22 cellular contexts compared by ENCODE assay signal in the genomic region with DNA sequence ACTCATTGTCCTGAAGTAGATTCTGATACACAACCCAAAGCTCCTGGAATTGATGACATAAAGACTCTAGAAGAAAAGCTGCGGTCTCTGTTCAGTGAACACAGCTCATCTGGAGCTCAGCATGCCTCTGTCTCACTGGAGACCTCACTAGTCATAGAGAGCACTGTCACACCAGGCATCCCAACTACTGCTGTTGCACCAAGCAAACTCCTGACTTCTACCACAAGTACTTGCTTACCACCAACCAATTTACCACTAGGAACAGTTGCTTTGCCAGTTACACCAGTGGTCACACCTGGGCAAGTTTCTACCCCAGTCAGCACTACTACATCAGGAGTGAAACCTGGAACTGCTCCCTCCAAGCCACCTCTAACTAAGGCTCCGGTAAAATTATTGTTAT.
A peak's percentile ranks its signal among the peaks of the same experiment; 100 is the strongest.
DNase-seq lines count a peak whose midpoint lies in the region; ATAC-seq and TF ChIP-seq lines count a peak whose summit lies in the region.
"Had no signal": no experiment of that assay in that cellular context is flagged by ENCODE, and none has a peak within 500 bp of the region (broad histone marks: within the 10 kb centered on the region; RNA-seq: fewer than 3 reads in every experiment).

No MANE protein-coding gene starts in this region.

- H3K27ac ChIP-seq in CD4-positive, CD25-positive, alpha-beta regulatory T cell (ENCODE audit: insufficient read depth, low read length, poor library complexity, severe bottlenecking), result no peak overlapping the region
- H3K27ac ChIP-seq in CD4-positive, alpha-beta T cell (ENCODE audit: low read depth, low read length), result no peak overlapping the region
- H3K27ac ChIP-seq: HL-60 had no signal

- peaks cover 99% of the 10 kb centered on the region for H3K36me3 ChIP-seq in CD4-positive, CD25-positive, alpha-beta regulatory T cell (ENCODE audit: control insufficient read depth, insufficient read depth, low read length)

- intact Hi-C loops in CD4-positive, alpha-beta T cell (cut with DNase I, micrococcal nuclease), result no loop called here

- H3K27me3 Mint-ChIP-seq in CD4-positive, CD25-positive, alpha-beta regulatory T cell, result no peaks in the 10 kb centered on the region
- no peaks in the 10 kb centered on the region for H3K27me3 Mint-ChIP-seq in CD4-positive, alpha-beta T cell
- H3K27me3 Mint-ChIP-seq in T-helper 17 cell, result no peaks in the 10 kb centered on the region
- H3K27me3 Mint-ChIP-seq: IgD-negative memory B cell had no signal

- POLR2A ChIA-PET in CD4-positive, alpha-beta T cell (lab: Charles Lee), result no interaction called here

- TF ChIP-seq CTCF in CD4-positive, alpha-beta T cell (IDR thresholded peaks at IDR 0.05), result no peak

- CTCF ChIA-PET in CD4-positive, alpha-beta T cell (lab: Charles Lee), result no interaction called here

- ATAC-seq in CD4-positive, CD25-positive, alpha-beta regulatory T cell (ENCODE audit: low read depth in 2 of 2), result no peak
- no peak for ATAC-seq in CD4-positive, alpha-beta T cell (ENCODE audit: poor library complexity)
- ATAC-seq in T-helper 17 cell (no peak), HG03196 (IDR thresholded peaks at IDR 0.05; ENCODE audit: unreplicated experiment) (no peak)
- ATAC-seq: HCT116, Panc1 had no signal

- H3K4me1 ChIP-seq in CD4-positive, CD25-positive, alpha-beta regulatory T cell (ENCODE audit: control insufficient read depth, insufficient read depth, low read length, poor library complexity, severe bottlenecking), result no peaks in the 10 kb centered on the region

- no peak overlapping the region for H3K4me3 ChIP-seq in CD4-positive, CD25-positive, alpha-beta regulatory T cell (ENCODE audit: low read depth, low read length)

- H3K27me3 ChIP-seq in CD4-positive, CD25-positive, alpha-beta regulatory T cell (ENCODE audit: control insufficient read depth, insufficient read depth, low read length), result no peaks in the 10 kb centered on the region
- H3K27me3 ChIP-seq in CD4-positive, alpha-beta T cell (ENCODE audit: control insufficient read depth, insufficient read depth, low read length), result no peaks in the 10 kb centered on the region

- peaks cover 75% of the 10 kb centered on the region for H3K36me3 Mint-ChIP-seq in CD4-positive, CD25-positive, alpha-beta regulatory T cell
- H3K36me3 Mint-ChIP-seq in CD4-positive, alpha-beta T cell (ENCODE audit: low read depth), result peaks cover 96% of the 10 kb centered on the region
- peaks cover 10% of the 10 kb centered on the region for H3K36me3 Mint-ChIP-seq in T-helper 17 cell (ENCODE audit: low read depth)

- no peaks in the 10 kb centered on the region for H3K9me3 ChIP-seq in CD4-positive, CD25-positive, alpha-beta regulatory T cell (ENCODE audit: control insufficient read depth in 2 of 2, low read length in 2 of 2)
- no peaks in the 10 kb centered on the region for H3K9me3 ChIP-seq in CD4-positive, alpha-beta T cell (ENCODE audit: control insufficient read depth, low read length)
- no peaks in the 10 kb centered on the region for H3K9me3 ChIP-seq in T-helper 17 cell (ENCODE audit: control insufficient read depth, low read length, poor library complexity, severe bottlenecking)

- H3K4me1 Mint-ChIP-seq in CD4-positive, CD25-positive, alpha-beta regulatory T cell, result peaks cover 0 to 9% (median 0%) of the 10 kb centered on the region in 4 donors
- no peaks in the 10 kb centered on the region for H3K4me1 Mint-ChIP-seq in CD4-positive, alpha-beta T cell (ENCODE audit: low read depth)
- H3K4me1 Mint-ChIP-seq in T-helper 17 cell, result peaks cover 6% of the 10 kb centered on the region
- H3K4me1 Mint-ChIP-seq: IgD-negative memory B cell had no signal

- no peak for DNase-seq in CD4-positive, CD25-positive, alpha-beta regulatory T cell
- no peak for DNase-seq in CD4-positive, alpha-beta T cell
- DNase-seq in T-helper 17 cell, result no peak
- peak; percentile 30 for DNase-seq in myocyte (ENCODE audit: low read depth)
- no peak for DNase-seq in activated effector memory CD4-positive, alpha-beta T cell treated with anti-CD3 and anti-CD28 coated beads, Interleukin-2, amount 50 U/mL, for 16 hours
- DNase-seq in iPS-NIHi11 (ENCODE audit: low spot score), result no peak
- DNase-seq: C1 segment of cervical spinal cord, Calu3, DMS153, DND-41, NCI-H1092, NCI-H1417 treated with DMSO at 0.1 percent for 48 hours, NCI-H1694 treated with DMSO at 0.1 percent for 48 hours, NCI-H2081, NCI-H2227 treated with DMSO at 0.1 percent for 48 hours, NCI-H69, SHP77 treated with DMSO at 0.1 percent for 48 hours had no signal

- H3K9me3 Mint-ChIP-seq in CD4-positive, CD25-positive, alpha-beta regulatory T cell, result peaks cover 0 to 1% (median 0%) of the 10 kb centered on the region in 7 donors
- H3K9me3 Mint-ChIP-seq in CD4-positive, alpha-beta T cell, result no peaks in the 10 kb centered on the region
- H3K9me3 Mint-ChIP-seq: IgD-negative memory B cell had no signal

- no peak overlapping the region for H3K4me3 Mint-ChIP-seq in CD4-positive, CD25-positive, alpha-beta regulatory T cell
- no peak overlapping the region for H3K4me3 Mint-ChIP-seq in CD4-positive, alpha-beta T cell
- H3K4me3 Mint-ChIP-seq in T-helper 17 cell, result no peak overlapping the region

- peak overlapping the region in 2 of 3 donors; percentile 61 to 63 for H3K27ac Mint-ChIP-seq in CD4-positive, CD25-positive, alpha-beta regulatory T cell
- H3K27ac Mint-ChIP-seq in CD4-positive, alpha-beta T cell, result peak overlapping the region; percentile 6
- H3K27ac Mint-ChIP-seq in T-helper 17 cell, result peak overlapping the region; percentile 78

Comparison
In these comparisons a context has a peak if more than half of its experiments do, and no peak if none do; other contexts are left out.
1. H3K27ac Mint-ChIP-seq: peak in every context shown above with its lines; median percentile 78 in T-helper 17 cell; 62 in CD4-positive, CD25-positive, alpha-beta regulatory T cell; 6 in CD4-positive, alpha-beta T cell.